1 cellular context compared by ENCODE assay signal in genomic region chr3:183129243-183129642, GRCh38.
TF ChIP-seq lines count a peak whose summit lies in the region.

No MANE protein-coding gene starts in this region.

TF ChIP-seq in GM12878, 131 proteins besides CTCF, POLR2A, EP300 and RAD21 (continued from another document):
- TF ChIP-seq IRF3 (IDR thresholded peaks at IDR 0.05): no peak
- no peak for TF ChIP-seq E4F1 (IDR thresholded peaks at IDR 0.05; ENCODE audit: borderline replicate concordance, partially characterized antibody)
- no peak for TF ChIP-seq STAT1 (conservative IDR thresholded peaks at IDR 0.05)
- no peak for TF ChIP-seq HDAC6 (IDR thresholded peaks at IDR 0.05; ENCODE audit: unreplicated experiment)
- no peak for TF ChIP-seq ESRRA (IDR thresholded peaks at IDR 0.05; ENCODE audit: low read length)
- no peak for TF ChIP-seq CREB1 (IDR thresholded peaks at IDR 0.05; ENCODE audit: low read depth)
- no peak for TF ChIP-seq JUND (IDR thresholded peaks at IDR 0.05; ENCODE audit: low read depth, low read length)
- TF ChIP-seq WRNIP1 (IDR thresholded peaks at IDR 0.05; ENCODE audit: borderline replicate concordance, low read depth, low read length): no peak
- no peak for TF ChIP-seq SRF (IDR thresholded peaks at IDR 0.05; ENCODE audit: low read depth in 2 of 2, low read length in 2 of 2)
- TF ChIP-seq DPF2 (IDR thresholded peaks at IDR 0.05): no peak
- no peak for TF ChIP-seq TBL1XR1 (IDR thresholded peaks at IDR 0.05; ENCODE audit: low read depth, low read length)
- no peak for TF ChIP-seq POU2F2 (IDR thresholded peaks at IDR 0.05; ENCODE audit: borderline replicate concordance, low read depth, low read length)
- no peak for TF ChIP-seq ATF2 (IDR thresholded peaks at IDR 0.05; ENCODE audit: low read length)
- no peak for TF ChIP-seq NR2C2 (IDR thresholded peaks at IDR 0.05; ENCODE audit: borderline replicate concordance, control insufficient read depth, insufficient read length, low read depth)
- no peak for TF ChIP-seq SIN3A (IDR thresholded peaks at IDR 0.05; ENCODE audit: low read depth, low read length)
- no peak for TF ChIP-seq FOXM1 (IDR thresholded peaks at IDR 0.05; ENCODE audit: low read depth, low read length)
- TF ChIP-seq POLR2AphosphoS2 (IDR thresholded peaks at IDR 0.05; ENCODE audit: low read depth, low read length): no peak
